In the genomic region with DNA sequence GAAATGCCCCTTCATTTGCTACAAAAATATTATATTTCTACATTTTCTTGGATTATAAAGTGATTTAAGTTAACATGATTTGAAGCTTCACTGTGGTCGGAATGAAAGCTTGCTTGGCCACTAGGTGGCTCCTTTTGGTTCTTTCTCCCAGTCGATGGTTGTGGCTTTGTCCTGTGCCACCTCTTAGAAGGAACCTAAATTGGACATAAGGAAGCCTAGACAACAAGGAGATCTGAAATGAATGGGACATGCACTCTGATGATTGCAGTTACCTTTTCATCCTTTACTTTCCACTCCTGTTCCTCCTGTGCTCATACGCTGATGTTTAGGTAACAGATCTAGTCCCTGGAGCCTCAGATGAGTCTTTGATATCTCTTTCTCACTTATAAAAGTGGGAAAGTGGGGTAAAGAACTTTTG, we compare ENCODE assay signal across 8 cellular contexts. TPM values are rescaled to one million over a fixed set of nuclear protein-coding genes. Genes with fewer than 3 reads are reported as not detected.
DNase-seq lines count a peak whose midpoint lies in the region; ATAC-seq and TF ChIP-seq lines count a peak whose summit lies in the region.

No MANE protein-coding gene starts in this region.

- H3K27ac ChIP-seq in CD4-positive, alpha-beta T cell (ENCODE audit: low read depth, low read length), result no peak overlapping the region
- H3K27ac ChIP-seq in GM23248 (no peak overlapping the region), stomach (no peak overlapping the region)

- CTCF ChIA-PET in CD4-positive, alpha-beta T cell (lab: Charles Lee), result interaction anchor here (0.6 to 1.9 kb wide), 10 partner anchors 13 to 366 kb away, joined by 3 to 8 read pairs (median 4); partner anchors contain the start of genes FTO and RPGRIP1L

- H3K36me3 ChIP-seq in GM23248 (ENCODE audit: low read depth) (no peaks in the 10 kb centered on the region), stomach (no peaks in the 10 kb centered on the region)

- no peak for TF ChIP-seq EP300 in stomach (IDR thresholded peaks at IDR 0.05)

- H3K9me3 ChIP-seq in CD4-positive, alpha-beta T cell (ENCODE audit: control insufficient read depth, low read length), result no peaks in the 10 kb centered on the region
- no peaks in the 10 kb centered on the region for H3K9me3 ChIP-seq in GM23248 (ENCODE audit: low read depth)
- H3K9me3 ChIP-seq in stomach, result no peaks in the 10 kb centered on the region

- intact Hi-C loops in CD4-positive, alpha-beta T cell (cut with DNase I, micrococcal nuclease), result no loop called here
- intact Hi-C loops in stomach (cut with DNase I; ENCODE audit: low total_unique reads), result no loop called here

- H3K36me3 Mint-ChIP-seq in CD4-positive, alpha-beta T cell (ENCODE audit: low read depth), result no peaks in the 10 kb centered on the region

- H3K4me3 Mint-ChIP-seq in CD4-positive, alpha-beta T cell, result no peak overlapping the region

- peaks cover 55% of the 10 kb centered on the region for H3K4me1 Mint-ChIP-seq in CD4-positive, alpha-beta T cell (ENCODE audit: low read depth)

- H3K27me3 ChIP-seq in CD4-positive, alpha-beta T cell (ENCODE audit: control insufficient read depth, insufficient read depth, low read length), result no peaks in the 10 kb centered on the region
- H3K27me3 ChIP-seq in GM23248 (replicated peaks; ENCODE audit: insufficient read depth), result no peaks in the 10 kb centered on the region
- no peaks in the 10 kb centered on the region for H3K27me3 ChIP-seq in stomach

- no peaks in the 10 kb centered on the region for H3K9me3 Mint-ChIP-seq in CD4-positive, alpha-beta T cell

- H3K27me3 Mint-ChIP-seq in CD4-positive, alpha-beta T cell, result no peaks in the 10 kb centered on the region

- no peaks in the 10 kb centered on the region for H4K20me1 ChIP-seq in GM23248 (ENCODE audit: insufficient read depth)

- H3K79me2 ChIP-seq in GM23248 (ENCODE audit: insufficient read depth), result peaks cover 80% of the 10 kb centered on the region

- ATAC-seq in CD4-positive, alpha-beta T cell (ENCODE audit: poor library complexity), result no peak
- ATAC-seq in GM21786 (IDR thresholded peaks at IDR 0.05; ENCODE audit: unreplicated experiment), result no peak
- ATAC-seq in HG03521 (IDR thresholded peaks at IDR 0.05; ENCODE audit: unreplicated experiment), result no peak

- in situ Hi-C loops in GM23248 (cut with MboI), result no loop called here

- POLR2A ChIA-PET in CD4-positive, alpha-beta T cell (lab: Charles Lee), result interaction anchor here (0.6 to 1.6 kb wide), 3 partner anchors 26 to 226 kb away, joined by 3 to 5 read pairs (median 3); partner anchors contain the start of genes FTO and RPGRIP1L

- H3K4me1 ChIP-seq in GM23248 (ENCODE audit: insufficient read depth) (peaks cover 41% of the 10 kb centered on the region), stomach (peaks cover 11 to 41% (median 22%) of the 10 kb centered on the region in 4 donors)

- H3K4me3 ChIP-seq in GM23248 (no peak overlapping the region), fibroblast of the aortic adventitia (ENCODE audit: low read depth, low read length) (no peak overlapping the region), stomach (no peak overlapping the region)

- no peak overlapping the region for H3K4me2 ChIP-seq in GM23248 (ENCODE audit: unreplicated experiment)

- H3F3A ChIP-seq in GM23248 (ENCODE audit: insufficient read depth), result peaks cover 45% of the 10 kb centered on the region

- TF ChIP-seq CTCF in CD4-positive, alpha-beta T cell (IDR thresholded peaks at IDR 0.05), result peak; percentile 71
- TF ChIP-seq CTCF in fibroblast of the aortic adventitia (IDR thresholded peaks at IDR 0.05; ENCODE audit: insufficient read depth, low read length) (peak; percentile 57), stomach (IDR thresholded peaks at IDR 0.05) (peak in 4 of 7 experiments; percentile 13 to 48 (median 44))

- no peak overlapping the region for H3K9ac ChIP-seq in GM23248

- H2AFZ ChIP-seq in GM23248, result no peak overlapping the region

- 78 to 88% methylated on average over 3 of the region's 3 CpGs for WGBS in GM23248 (ENCODE audit: low coverage in 1 of 2, low lambda C conversion rate in 2 of 2, missing lambda C conversion rate in 2 of 2), 2 experiments
- 61 to 80% (median 64%) methylated on average over 3 of the region's 3 CpGs for WGBS in stomach, 5 donors

- H3K9me2 ChIP-seq in GM23248 (ENCODE audit: insufficient read depth), result no peaks in the 10 kb centered on the region

- no peak for TF ChIP-seq POLR2A in stomach (IDR thresholded peaks at IDR 0.05)

- peak in 2 of 10 experiments; percentile 2 to 4 for DNase-seq in CD4-positive, alpha-beta T cell
- peak; percentile 55 for DNase-seq in GM23248
- DNase-seq in SK-N-DZ (ENCODE audit: low spot score), result peak; percentile 24
- peak; percentile 26 for DNase-seq in fibroblast of the aortic adventitia (ENCODE audit: low read depth)
- no peak for DNase-seq in stomach
- DNase-seq in NCI-H2171 (lab: John Stamatoyannopoulos, UW), result no peak

- H3K27ac Mint-ChIP-seq in CD4-positive, alpha-beta T cell, result no peak overlapping the region

RNA-seq across cellular contexts. Expression of gene FTO, which starts 39.2 kb away (rescaled TPM):
- 10 to 100 TPM; 36.3 to 37.9 TPM for total RNA-seq in CD4-positive, alpha-beta T cell
- 99.2 and 118 TPM in 2 replicates for total RNA-seq in GM23248 (2014; rRNA removed; shearing (Covaris generic))
- polyA plus RNA-seq in GM23248 (2016; fragmentation: Nextera tagmentation; extraction: Ambion mirVana), result 84.2 and 85.3 TPM in 2 replicates
- 82.1 and 103 TPM in 2 replicates for polyA plus RNA-seq in SK-N-DZ (2014; cell fraction: cytosol; rRNA removed)
- 23.4 and 25.2 TPM in 2 replicates for polyA plus RNA-seq in SK-N-DZ (2014; cell fraction: nucleus; rRNA removed)
- total RNA-seq in fibroblast of the aortic adventitia (ENCODE audit: low replicate concordance), result 135 and 145 TPM in 2 replicates
- 10 to 100 TPM; 19.4 to 88.7 (median 40.2) TPM for total RNA-seq in stomach
- polyA plus RNA-seq in stomach, result 10 to 100 TPM in 2 of 3 donors, 1 to 10 TPM in 1; 9.3 to 18.8 (median 16.3) TPM

RNA-seq across cellular contexts. Expression of gene RPGRIP1L, which starts 39.5 kb away (rescaled TPM):
- 1 to 10 TPM; 2.4 to 2.5 TPM for total RNA-seq in CD4-positive, alpha-beta T cell
- total RNA-seq in GM23248 (2014; rRNA removed; shearing (Covaris generic)), result 16.3 and 19.0 TPM in 2 replicates
- polyA plus RNA-seq in GM23248 (2016; fragmentation: Nextera tagmentation; extraction: Ambion mirVana), result 16.8 and 17.6 TPM in 2 replicates
- polyA plus RNA-seq in SK-N-DZ (2014; cell fraction: cytosol; rRNA removed), result 16.6 and 17.2 TPM in 2 replicates
- 23.6 and 28.3 TPM in 2 replicates for polyA plus RNA-seq in SK-N-DZ (2014; cell fraction: nucleus; rRNA removed)
- 11.1 and 19.5 TPM in 2 replicates for total RNA-seq in fibroblast of the aortic adventitia (ENCODE audit: low replicate concordance)
- total RNA-seq in stomach, result 1 to 10 TPM in 4 of 5 donors, not detected in 1; 1.3 to 6.8 (median 3.0) TPM
- polyA plus RNA-seq in stomach, result 1 to 10 TPM; 1.1 to 1.9 (median 1.4) TPM

Comparison
In these comparisons a context has a peak if more than half of its experiments do, and no peak if none do; other contexts are left out.
1. DNase-seq: peak in GM23248 (single experiment), SK-N-DZ (single experiment) and fibroblast of the aortic adventitia (single experiment); none in stomach (single experiment) and NCI-H2171 (single experiment).
2. Peak in every context shown above with its lines, with median percentiles within 50 percentile points of each other: CTCF ChIP-seq.